10 cellular contexts compared by ENCODE assay signal in genomic region chr5:9468070-9468388, GRCh38.
DNase-seq lines count a peak whose midpoint lies in the region; ATAC-seq, FAIRE-seq and TF ChIP-seq lines count a peak whose summit lies in the region.
"Had no signal": no experiment of that assay in that cellular context is flagged by ENCODE, and none has a peak within 500 bp of the region (broad histone marks: within the 10 kb centered on the region; RNA-seq: fewer than 3 reads in every experiment).

No MANE protein-coding gene starts in this region.

- H2AFZ ChIP-seq in keratinocyte (ENCODE audit: control insufficient read depth, low read length), result peak overlapping the region; percentile 94

- H4K20me1 ChIP-seq in keratinocyte (ENCODE audit: control insufficient read depth, extremely low read depth, insufficient read depth, low read length), result no peaks in the 10 kb centered on the region

- H3K36me3 Mint-ChIP-seq in CD8-positive, alpha-beta T cell, result no peaks in the 10 kb centered on the region
- H3K36me3 Mint-ChIP-seq: activated CD8-positive, alpha-beta memory T cell treated with anti-CD3 and anti-CD28 coated beads, Interleukin-2, amount 10 ng/mL, durations not matched to agents 7 days and 5 days had no signal

- peak overlapping the region; percentile 91 for H3K4me2 ChIP-seq in keratinocyte (ENCODE audit: control insufficient read depth, extremely low read depth, insufficient read depth, low read depth, low read length)

- ATAC-seq in GM21515 (IDR thresholded peaks at IDR 0.05; ENCODE audit: unreplicated experiment), result no peak
- no peak for ATAC-seq in CD8-positive, alpha-beta T cell
- ATAC-seq: activated CD8-positive, alpha-beta memory T cell treated with anti-CD3 and anti-CD28 coated beads, Interleukin-2, amount 10 ng/mL, durations not matched to agents 7 days and 5 days had no signal

- FAIRE-seq in keratinocyte (lab: Jason Lieb, UNC) (peak; percentile 94), urothelium cell line (lab: Jason Lieb, UNC) (no peak)

- H3K27ac Mint-ChIP-seq in CD8-positive, alpha-beta T cell, result no peak overlapping the region
- H3K27ac Mint-ChIP-seq: activated CD8-positive, alpha-beta memory T cell treated with anti-CD3 and anti-CD28 coated beads, Interleukin-2, amount 10 ng/mL, durations not matched to agents 7 days and 5 days had no signal

- intact Hi-C loops in CD8-positive, alpha-beta T cell (cut with DNase I, micrococcal nuclease), result no loop called here

- H3K27me3 Mint-ChIP-seq in CD8-positive, alpha-beta T cell (ENCODE audit: low read depth), result no peaks in the 10 kb centered on the region
- H3K27me3 Mint-ChIP-seq: activated CD8-positive, alpha-beta memory T cell treated with anti-CD3 and anti-CD28 coated beads, Interleukin-2, amount 10 ng/mL, durations not matched to agents 7 days and 5 days had no signal

- H3K9me3 Mint-ChIP-seq in CD8-positive, alpha-beta T cell, result peaks cover 4% of the 10 kb centered on the region

- peak overlapping the region in 2 of 3 experiments; percentile 26 to 52 for H3K4me3 ChIP-seq in keratinocyte (ENCODE audit: control insufficient read depth in 2 of 3, extremely low read depth in 1 of 3, insufficient read depth in 2 of 3, low read depth in 1 of 3, low read length in 3 of 3)
- H3K4me3 ChIP-seq in HAP-1, result no peak overlapping the region
- no peak overlapping the region for H3K4me3 ChIP-seq in CD8-positive, alpha-beta T cell (ENCODE audit: low read depth, low read length)
- H3K4me3 ChIP-seq: Peyer's patch had no signal

- H3K4me1 Mint-ChIP-seq in CD8-positive, alpha-beta T cell (ENCODE audit: low read depth), result no peaks in the 10 kb centered on the region
- H3K4me1 Mint-ChIP-seq: activated CD8-positive, alpha-beta memory T cell treated with anti-CD3 and anti-CD28 coated beads, Interleukin-2, amount 10 ng/mL, durations not matched to agents 7 days and 5 days had no signal

- POLR2A ChIA-PET in CD8-positive, alpha-beta T cell (lab: Charles Lee), result no interaction called here

- dilution Hi-C loops in keratinocyte (cut with MboI; ENCODE audit: extremely low pct_ligation_motif_present, low sequenced_read_pairs), result no loop called here

- in situ Hi-C loops in HAP-1 (cut with MboI; ENCODE audit: low sequenced_read_pairs), result no loop called here

- CTCF ChIA-PET in CD8-positive, alpha-beta T cell (lab: Charles Lee), result no interaction called here

- peak overlapping the region; percentile 68 for H3K9ac ChIP-seq in keratinocyte (ENCODE audit: control insufficient read depth, extremely low read depth, insufficient read depth, low read length)

- H3K36me3 ChIP-seq in keratinocyte (ENCODE audit: control insufficient read depth in 2 of 2, extremely low read depth in 1 of 2, insufficient read depth in 2 of 2, low read length in 2 of 2), result no peaks in the 10 kb centered on the region
- H3K36me3 ChIP-seq in HAP-1 (replicated peaks), result no peaks in the 10 kb centered on the region
- no peaks in the 10 kb centered on the region for H3K36me3 ChIP-seq in CD8-positive, alpha-beta T cell (ENCODE audit: insufficient read depth, low read length)
- H3K36me3 ChIP-seq: Peyer's patch had no signal

- H3K4me3 Mint-ChIP-seq in CD8-positive, alpha-beta T cell, result no peak overlapping the region
- H3K4me3 Mint-ChIP-seq: activated CD8-positive, alpha-beta memory T cell treated with anti-CD3 and anti-CD28 coated beads, Interleukin-2, amount 10 ng/mL, durations not matched to agents 7 days and 5 days had no signal

- no peak for TF ChIP-seq CTCF in keratinocyte (optimal IDR thresholded peaks at IDR 0.05 in 1 of 3, IDR thresholded peaks at IDR 0.05 in 1 of 3, conservative IDR thresholded peaks at IDR 0.05 in 1 of 3; ENCODE audit: extremely low read depth in 1 of 3, insufficient read depth in 2 of 3, low read length in 3 of 3)
- TF ChIP-seq CTCF in CD8-positive, alpha-beta T cell (IDR thresholded peaks at IDR 0.05), result no peak

- H3K27me3 ChIP-seq in keratinocyte (ENCODE audit: control insufficient read depth, extremely low read depth, insufficient read depth, low read length), result no peaks in the 10 kb centered on the region
- H3K27me3 ChIP-seq in HAP-1 (ENCODE audit: low read depth), result no peaks in the 10 kb centered on the region
- H3K27me3 ChIP-seq in CD8-positive, alpha-beta T cell (ENCODE audit: insufficient read depth, low read length), result no peaks in the 10 kb centered on the region
- H3K27me3 ChIP-seq: Peyer's patch had no signal

- H3K79me2 ChIP-seq in keratinocyte (ENCODE audit: control insufficient read depth, insufficient read depth, low read length), result no peaks in the 10 kb centered on the region

- H3K4me1 ChIP-seq in keratinocyte (ENCODE audit: control insufficient read depth, extremely low read depth, insufficient read depth, low read length), result peaks cover 25% of the 10 kb centered on the region
- H3K4me1 ChIP-seq in HAP-1, result no peaks in the 10 kb centered on the region
- no peaks in the 10 kb centered on the region for H3K4me1 ChIP-seq in CD8-positive, alpha-beta T cell (ENCODE audit: insufficient read depth, low read length)

- no peaks in the 10 kb centered on the region for H3K9me3 ChIP-seq in keratinocyte (ENCODE audit: control insufficient read depth, low read depth, low read length)
- H3K9me3 ChIP-seq in HAP-1, result no peaks in the 10 kb centered on the region
- no peaks in the 10 kb centered on the region for H3K9me3 ChIP-seq in CD8-positive, alpha-beta T cell (ENCODE audit: low read length)
- H3K9me3 ChIP-seq: Peyer's patch had no signal

- no peaks in the 10 kb centered on the region for H3K9me1 ChIP-seq in keratinocyte (ENCODE audit: control insufficient read depth, extremely low read depth, insufficient read depth, low read length)

- peak overlapping the region; percentile 93 for H3K27ac ChIP-seq in keratinocyte (ENCODE audit: control insufficient read depth, insufficient read depth, low read length)
- no peak overlapping the region for H3K27ac ChIP-seq in CD8-positive, alpha-beta T cell (ENCODE audit: low read depth, low read length)

- DNase-seq in HS-27A (ENCODE audit: low read depth), result peak; percentile 26
- DNase-seq in astrocyte of the hippocampus (ENCODE audit: low read depth, low spot score), result peak; percentile 91
- DNase-seq in keratinocyte (ENCODE audit: low read depth, low spot score), result no peak
- peak; percentile 71 for DNase-seq in urothelium cell line (ENCODE audit: low spot score)
- no peak for DNase-seq in HAP-1 (ENCODE audit: low spot score in 2 of 2)
- DNase-seq in CD8-positive, alpha-beta T cell, result no peak
- DNase-seq: activated CD8-positive, alpha-beta memory T cell treated with anti-CD3 and anti-CD28 coated beads, Interleukin-2, amount 10 ng/mL, durations not matched to agents 7 days and 5 days; stimulated activated CD4-positive, alpha-beta T cell treated with anti-CD3 and anti-CD28 coated beads, Interleukin-4, amount 100 ng/mL, for 1 hour had no signal

Comparison
In these comparisons a context has a peak if more than half of its experiments do, and no peak if none do; other contexts are left out.
1. DNase-seq: peak in HS-27A (single experiment), astrocyte of the hippocampus (single experiment) and urothelium cell line (single experiment); none in keratinocyte (single experiment), HAP-1 (0 of 2) and CD8-positive, alpha-beta T cell (0 of 7).
2. H3K4me3 ChIP-seq: peak in keratinocyte (2 of 3); none in HAP-1 (single experiment) and CD8-positive, alpha-beta T cell (single experiment).